Comparison of ENCODE assay signal across 17 cellular contexts in the genomic region with DNA sequence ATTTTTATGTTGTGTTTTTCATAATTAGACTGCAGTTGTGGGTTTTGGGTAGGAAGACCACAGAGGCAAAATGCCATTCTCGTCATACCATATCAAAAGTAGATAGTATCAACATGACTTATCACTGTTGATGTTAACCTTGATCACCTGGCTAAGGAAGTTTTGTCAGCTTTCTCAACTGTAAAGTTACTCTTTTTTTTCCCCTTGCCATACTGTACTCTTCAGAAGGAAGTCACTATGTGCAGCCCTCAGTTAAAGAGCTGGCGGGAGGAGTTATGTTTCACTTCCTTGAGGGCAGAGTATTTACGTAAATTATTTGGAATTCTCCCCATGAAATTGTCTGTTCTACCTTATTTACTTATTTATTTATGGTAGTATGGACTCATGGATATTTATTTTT.
DNase-seq lines count a peak whose midpoint lies in the region; ATAC-seq, FAIRE-seq and TF ChIP-seq lines count a peak whose summit lies in the region.
"Had no signal": no experiment of that assay in that cellular context is flagged by ENCODE, and none has a peak within 500 bp of the region (broad histone marks: within the 10 kb centered on the region; RNA-seq: fewer than 3 reads in every experiment).

No MANE protein-coding gene starts in this region.

- H4K12ac ChIP-seq in trophoblast cell (ENCODE audit: low read depth, low read length) = no peak overlapping the region

- H2BK12ac ChIP-seq in trophoblast cell (ENCODE audit: low read length) = no peak overlapping the region

- no peak overlapping the region for H4K8ac ChIP-seq in trophoblast cell (ENCODE audit: low read depth, low read length)

- no peaks in the 10 kb centered on the region for H3K36me3 ChIP-seq in trophoblast cell (ENCODE audit: control insufficient read depth in 1 of 2, insufficient read depth in 2 of 2, low read length in 2 of 2)
- H3K36me3 ChIP-seq: left ventricle myocardium inferior, ovary had no signal

- no peak for DNase-seq in T-helper 1 cell
- DNase-seq in GM12891 (ENCODE audit: insufficient read length, low spot score) = no peak
- peak; percentile 30 to 70 for DNase-seq in trophoblast cell
- no peak for DNase-seq in dedifferentiated amniotic fluid mesenchymal stem cell (ENCODE audit: extremely low spot score)
- no peak for DNase-seq in SW480 (ENCODE audit: low spot score)
- DNase-seq: activated B cell treated with CpG ODN at 0.5 μM for 24 hours; KG1; left ventricle myocardium inferior; ovary; stimulated activated CD4-positive, alpha-beta T cell treated with anti-CD3 and anti-CD28 coated beads, Interleukin-4, amount 100 ng/mL, for 4 hours; SW 1271 had no signal

- H3K9me3 ChIP-seq in trophoblast cell (ENCODE audit: insufficient read depth, low read depth, low read length) = no peaks in the 10 kb centered on the region
- H3K9me3 ChIP-seq: left ventricle myocardium inferior, ovary had no signal

- FAIRE-seq in GM12891 (lab: Jason Lieb, UNC) = peak; percentile 76

- WGBS in trophoblast cell (ENCODE audit: extremely low coverage, insufficient coverage, insufficient read length) = no CpG with 5 or more reads among the region's 3 CpGs

- H3K9me3 Mint-ChIP-seq in T-helper 1 cell treated with Interleukin-12 subunit alpha and Interleukin-12 subunit beta and Interleukin-4 antibody, amounts not matched to agents 30 μg/mL and 1 μg/mL, for 36 hours = no peaks in the 10 kb centered on the region
- no peaks in the 10 kb centered on the region for H3K9me3 Mint-ChIP-seq in activated T-helper 17 cell treated with anti-CD3 and anti-CD28 coated beads, Interleukin-2, amount 50 U/mL, for 72 hours
- H3K9me3 Mint-ChIP-seq: activated B cell treated with CpG ODN at 0.5 μM for 24 hours, CD14-positive monocyte, type B pancreatic cell had no signal

- H3K36me3 Mint-ChIP-seq in T-helper 1 cell treated with Interleukin-12 subunit alpha and Interleukin-12 subunit beta and Interleukin-4 antibody, amounts not matched to agents 30 μg/mL and 1 μg/mL, for 36 hours (ENCODE audit: low read depth) = peaks cover 9% of the 10 kb centered on the region
- peaks cover 7% of the 10 kb centered on the region for H3K36me3 Mint-ChIP-seq in activated T-helper 17 cell treated with anti-CD3 and anti-CD28 coated beads, Interleukin-2, amount 50 U/mL, for 72 hours (ENCODE audit: low read depth)
- H3K36me3 Mint-ChIP-seq: type B pancreatic cell had no signal

- peak overlapping the region; percentile 36 for H3K4me3 Mint-ChIP-seq in T-helper 1 cell treated with Interleukin-12 subunit alpha and Interleukin-12 subunit beta and Interleukin-4 antibody, amounts not matched to agents 30 μg/mL and 1 μg/mL, for 36 hours
- H3K4me3 Mint-ChIP-seq in activated T-helper 17 cell treated with anti-CD3 and anti-CD28 coated beads, Interleukin-2, amount 50 U/mL, for 72 hours = peak overlapping the region; percentile 70
- H3K4me3 Mint-ChIP-seq: activated B cell treated with CpG ODN at 0.5 μM for 24 hours, type B pancreatic cell had no signal

- H2AK5ac ChIP-seq in trophoblast cell (ENCODE audit: low read length) = no peak overlapping the region

- H3K4me3 ChIP-seq in trophoblast cell (ENCODE audit: low read depth, low read length) = no peak overlapping the region
- H3K4me3 ChIP-seq: left ventricle myocardium inferior, ovary had no signal

- H3K14ac ChIP-seq in trophoblast cell (ENCODE audit: low read length) = no peak overlapping the region

- no peak overlapping the region for H3K4me2 ChIP-seq in trophoblast cell (ENCODE audit: low read length)

- no peaks in the 10 kb centered on the region for H3K79me2 ChIP-seq in trophoblast cell (ENCODE audit: control insufficient read depth, insufficient read depth, low read length, poor library complexity)

- no peak overlapping the region for H3K23ac ChIP-seq in trophoblast cell (ENCODE audit: low read length)

- H3K4ac ChIP-seq in trophoblast cell (ENCODE audit: low read depth, low read length) = no peak overlapping the region

- no peaks in the 10 kb centered on the region for H3K27me3 ChIP-seq in trophoblast cell (ENCODE audit: insufficient read depth, low read length)
- H3K27me3 ChIP-seq: ovary had no signal

- H3K4me1 Mint-ChIP-seq in T-helper 1 cell treated with Interleukin-12 subunit alpha and Interleukin-12 subunit beta and Interleukin-4 antibody, amounts not matched to agents 30 μg/mL and 1 μg/mL, for 36 hours (ENCODE audit: low read depth) = peaks cover 37% of the 10 kb centered on the region
- H3K4me1 Mint-ChIP-seq in activated T-helper 17 cell treated with anti-CD3 and anti-CD28 coated beads, Interleukin-2, amount 50 U/mL, for 72 hours = peaks cover 33% of the 10 kb centered on the region

- H3K18ac ChIP-seq in trophoblast cell (ENCODE audit: low read length) = no peak overlapping the region

- H4K91ac ChIP-seq in trophoblast cell (ENCODE audit: low read depth, low read length) = no peak overlapping the region

- no peak overlapping the region for H3K27ac ChIP-seq in trophoblast cell (ENCODE audit: low read depth, low read length)
- H3K27ac ChIP-seq: left ventricle myocardium inferior, ovary, RWPE1 had no signal

- H3K4me1 ChIP-seq in trophoblast cell (ENCODE audit: control insufficient read depth in 1 of 2, insufficient read depth in 2 of 2, low read length in 2 of 2) = no peaks in the 10 kb centered on the region
- H3K4me1 ChIP-seq: left ventricle myocardium inferior had no signal

- H3K79me1 ChIP-seq in trophoblast cell (ENCODE audit: low read length) = no peaks in the 10 kb centered on the region

- TF ChIP-seq POLR2A in GM12891 (IDR thresholded peaks at IDR 0.05; ENCODE audit: low read depth, low read length) = no peak

- peak overlapping the region; percentile 67 for H3K27ac Mint-ChIP-seq in T-helper 1 cell treated with Interleukin-12 subunit alpha and Interleukin-12 subunit beta and Interleukin-4 antibody, amounts not matched to agents 30 μg/mL and 1 μg/mL, for 36 hours
- peak overlapping the region; percentile 83 for H3K27ac Mint-ChIP-seq in activated T-helper 17 cell treated with anti-CD3 and anti-CD28 coated beads, Interleukin-2, amount 50 U/mL, for 72 hours
- H3K27ac Mint-ChIP-seq: activated B cell treated with CpG ODN at 0.5 μM for 24 hours, type B pancreatic cell had no signal

- ATAC-seq in activated T-helper 17 cell treated with anti-CD3 and anti-CD28 coated beads, Interleukin-2, amount 50 U/mL, for 72 hours (replicated peaks) = peak; percentile 61
- ATAC-seq in GM19023 (IDR thresholded peaks at IDR 0.05; ENCODE audit: unreplicated experiment) = no peak

- no peaks in the 10 kb centered on the region for H3K27me3 Mint-ChIP-seq in T-helper 1 cell treated with Interleukin-12 subunit alpha and Interleukin-12 subunit beta and Interleukin-4 antibody, amounts not matched to agents 30 μg/mL and 1 μg/mL, for 36 hours (ENCODE audit: low read depth)
- H3K27me3 Mint-ChIP-seq in activated T-helper 17 cell treated with anti-CD3 and anti-CD28 coated beads, Interleukin-2, amount 50 U/mL, for 72 hours = no peaks in the 10 kb centered on the region
- H3K27me3 Mint-ChIP-seq: activated B cell treated with CpG ODN at 0.5 μM for 24 hours, type B pancreatic cell had no signal

- no peak overlapping the region for H2BK5ac ChIP-seq in trophoblast cell (ENCODE audit: low read depth, low read length, poor library complexity)

- H2BK120ac ChIP-seq in trophoblast cell (ENCODE audit: insufficient read depth, low read length, poor library complexity) = no peak overlapping the region

- H2AFZ ChIP-seq in trophoblast cell (ENCODE audit: insufficient read depth, low read length, poor library complexity) = no peak overlapping the region

- H3K9ac ChIP-seq in trophoblast cell (ENCODE audit: low read length) = no peak overlapping the region

TF ChIP-seq in GM12891, 5 proteins besides CTCF, POLR2A, EP300 and RAD21:
- no peak for TF ChIP-seq POLR2AphosphoS5 (IDR thresholded peaks at IDR 0.05; ENCODE audit: low read depth, low read length)
- TF ChIP-seq TAF1 (IDR thresholded peaks at IDR 0.05; ENCODE audit: low read depth, low read length) = no peak
- no peak for TF ChIP-seq PAX5 (IDR thresholded peaks at IDR 0.05; ENCODE audit: insufficient read depth, low read length, severe bottlenecking)
- no peak for TF ChIP-seq SPI1 (IDR thresholded peaks at IDR 0.05; ENCODE audit: low read depth, low read length)
- no peak for TF ChIP-seq POU2F2 (IDR thresholded peaks at IDR 0.05; ENCODE audit: low read depth, low read length)

Comparison
In these comparisons a context has a peak if more than half of its experiments do, and no peak if none do; other contexts are left out.
1. DNase-seq: peak in trophoblast cell (2 of 2); none in T-helper 1 cell (0 of 5), GM12891 (single experiment), dedifferentiated amniotic fluid mesenchymal stem cell (single experiment) and SW480 (single experiment).